Comparison of ENCODE assay signal across 25 cellular contexts in genomic region chr17:41377546-41377945, GRCh38. TPM values are rescaled to one million over a fixed set of nuclear protein-coding genes. Genes with fewer than 3 reads are reported as not detected.
DNase-seq lines count a peak whose midpoint lies in the region; ATAC-seq and TF ChIP-seq lines count a peak whose summit lies in the region.
"Had no signal": no experiment of that assay in that cellular context is flagged by ENCODE, and none has a peak within 500 bp of the region (broad histone marks: within the 10 kb centered on the region; RNA-seq: fewer than 3 reads in every experiment).

No MANE protein-coding gene starts in this region.

- H3K56ac ChIP-seq in IMR-90 (ENCODE audit: extremely low read depth, insufficient read depth, low read length) = peak overlapping the region; percentile 14; the same call in 1 of the 2 replicates

- no peak overlapping the region for H2AK9ac ChIP-seq in IMR-90 (replicated peaks; ENCODE audit: low read depth, low read length, poor library complexity)

- H3K9me1 ChIP-seq in IMR-90 (ENCODE audit: insufficient read depth, low read length) = peaks cover 30% of the 10 kb centered on the region

- H3K27me3 ChIP-seq in IMR-90 (ENCODE audit: control insufficient read depth, insufficient read depth, low read length) = no peaks in the 10 kb centered on the region
- H3K27me3 ChIP-seq: ovary, SJCRH30, tibial nerve had no signal

- CTCF ChIA-PET in IMR-90 (lab: Yijun Ruan, JAX) = interaction anchor here (2.0 kb wide), 1 partner anchor 10 kb away, joined by 10 read pairs; no protein-coding TSS in a partner anchor

- no peaks in the 10 kb centered on the region for H4K20me1 ChIP-seq in IMR-90 (ENCODE audit: insufficient read depth, low read length)

- no peak overlapping the region for H3K4me3 Mint-ChIP-seq in effector memory CD8-positive, alpha-beta T cell
- H3K4me3 Mint-ChIP-seq: activated T-cell treated with anti-CD3 and anti-CD28 coated beads, Interleukin-2, amount 50 U/mL, for 4 hours; dendritic cell treated with granulocyte-macrophage colony-stimulating factor and Interleukin-4, amounts not matched to agents 40 ng/mL and 50 ng/mL, for 4 days had no signal

- intact Hi-C loops in IMR-90 (cut with micrococcal nuclease) = no loop called here

- no peaks in the 10 kb centered on the region for H3K36me3 Mint-ChIP-seq in effector memory CD8-positive, alpha-beta T cell (ENCODE audit: insufficient read depth)

- TF ChIP-seq POLR2A in IMR-90 (IDR thresholded peaks at IDR 0.05; ENCODE audit: low read depth, low read length) = no peak

- H3K23ac ChIP-seq in IMR-90 (ENCODE audit: low read depth, low read length) = peak overlapping the region; percentile 67

- peak overlapping the region; percentile 83 for H4K91ac ChIP-seq in IMR-90 (ENCODE audit: insufficient read depth, low read depth, low read length)

- peak overlapping the region; percentile 89 for H3K4ac ChIP-seq in IMR-90 (ENCODE audit: low read depth, low read length)

- H2AFZ ChIP-seq in IMR-90 (replicated peaks; ENCODE audit: low read length, poor library complexity) = peak overlapping the region; percentile 28

- in situ Hi-C loops in IMR-90 (cut with MboI; ENCODE audit: low sequenced_read_pairs) = loop anchor here (10.0 kb wide), 1 partner anchor 63 kb away; the partner anchor contains the start of gene KRTAP17-1

- H4K5ac ChIP-seq in IMR-90 (ENCODE audit: low read depth, low read length) = peak overlapping the region; percentile 28; the same call in 1 of the 2 replicates

- dilution Hi-C loops in IMR-90 (cut with HindIII; ENCODE audit: low sequenced_read_pairs, unreplicated experiment) = no loop called here

- no CpG with 5 or more reads among the region's 2 CpGs for WGBS in IMR-90 (ENCODE audit: extremely low coverage in 2 of 2, insufficient read length in 1 of 2), 2 experiments

- H2BK120ac ChIP-seq in IMR-90 (ENCODE audit: low read depth, low read length) = peak overlapping the region; percentile 90

- H3K9me3 Mint-ChIP-seq in effector memory CD8-positive, alpha-beta T cell = peaks cover 0 to 3% of the 10 kb centered on the region in 2 donors
- H3K9me3 Mint-ChIP-seq: dendritic cell treated with granulocyte-macrophage colony-stimulating factor and Interleukin-4, amounts not matched to agents 40 ng/mL and 50 ng/mL, for 4 days had no signal

- peak overlapping the region; percentile 95 for H2BK20ac ChIP-seq in IMR-90 (ENCODE audit: low read depth, low read length)

- H3K79me1 ChIP-seq in IMR-90 (ENCODE audit: low read depth in 1 of 2, low read length in 2 of 2) = no peaks in the 10 kb centered on the region; a peak in 1 of 4 replicates

- peak overlapping the region; percentile 94 for H3K14ac ChIP-seq in IMR-90 (replicated peaks; ENCODE audit: low read depth, low read length)

- POLR2A ChIA-PET in IMR-90 (lab: Charles Lee; ENCODE audit: unreplicated experiment) = no interaction called here

- peaks cover 4% of the 10 kb centered on the region; the same call in 1 of the 2 replicates for H3K9me3 ChIP-seq in IMR-90 (ENCODE audit: control insufficient read depth, insufficient read depth, low read length)
- H3K9me3 ChIP-seq: ovary, SJCRH30, tibial nerve had no signal

- H3K4me1 Mint-ChIP-seq in effector memory CD8-positive, alpha-beta T cell (ENCODE audit: low read depth in 2 of 2) = no peaks in the 10 kb centered on the region

- peak overlapping the region; percentile 91; the same call in 1 of the 2 replicates for H3K18ac ChIP-seq in IMR-90 (ENCODE audit: low read depth, low read length)

- H2AK5ac ChIP-seq in IMR-90 (ENCODE audit: low read depth, low read length) = peak overlapping the region; percentile 82

- no peak overlapping the region for H3K27ac Mint-ChIP-seq in effector memory CD8-positive, alpha-beta T cell
- H3K27ac Mint-ChIP-seq: dendritic cell treated with granulocyte-macrophage colony-stimulating factor and Interleukin-4, amounts not matched to agents 40 ng/mL and 50 ng/mL, for 4 days had no signal

- no peak overlapping the region; the same call in 1 of the 2 replicates for H3K4me2 ChIP-seq in IMR-90 (ENCODE audit: low read depth, low read length)

- DNase-seq in A172 (ENCODE audit: low spot score) = peak; percentile 19
- DNase-seq in IMR-90 = peak; percentile 37
- DNase-seq in dermis blood vessel endothelial cell = peak; percentile 2
- peak; percentile 76 for DNase-seq in iris pigment epithelial cell (ENCODE audit: low read depth)
- no peak for DNase-seq in effector memory CD8-positive, alpha-beta T cell
- no peak for DNase-seq in COLO668 (lab: John Stamatoyannopoulos, UW; ENCODE audit: unreplicated experiment)
- DNase-seq in NCI-H2107 treated with DMSO at 0.1 percent for 48 hours (lab: John Stamatoyannopoulos, UW; ENCODE audit: unreplicated experiment) = no peak
- DNase-seq: activated naive CD4-positive, alpha-beta T cell treated with anti-CD3 and anti-CD28 coated beads, Interleukin-2, amount 50 U/mL, for 16 hours; activated T-cell treated with anti-CD3 and anti-CD28 coated beads, Interleukin-2, amount 50 U/mL, for 4 hours; C1 segment of cervical spinal cord; heart right ventricle; MM.1S; NCI-H146; ovary; SJCRH30; stimulated activated CD4-positive, alpha-beta T cell treated with anti-CD3 and anti-CD28 coated beads, Interleukin-1b, Interleukin-23, amount 100 ng/mL, for 48 hours; stimulated activated naive CD4-positive, alpha-beta T cell treated with Interleukin-2 at 50 U/mL for 16 hours; T1000 had no signal

- H3K4me1 ChIP-seq in IMR-90 (ENCODE audit: control insufficient read depth, insufficient read depth, low read length) = peaks cover 27% of the 10 kb centered on the region
- H3K4me1 ChIP-seq: SJCRH30, tibial nerve had no signal

- no TSS peak for BruUV-seq in IMR-90 (replicated peaks; lab: Mats Ljungman, UMichigan)

- TF ChIP-seq RAD21 in IMR-90 (IDR thresholded peaks at IDR 0.05; ENCODE audit: low read length) = no peak

- peak overlapping the region; percentile 81 for H2BK5ac ChIP-seq in IMR-90 (ENCODE audit: low read depth, low read length, poor library complexity, severe bottlenecking)

- peak overlapping the region; percentile 85 for H2BK15ac ChIP-seq in IMR-90 (ENCODE audit: low read depth, low read length)

- H3K36me3 ChIP-seq in IMR-90 (ENCODE audit: control insufficient read depth, insufficient read depth, low read length) = no peaks in the 10 kb centered on the region
- H3K36me3 ChIP-seq: heart right ventricle, ovary, SJCRH30, tibial nerve had no signal

- TF ChIP-seq CTCF in IMR-90 (conservative IDR thresholded peaks at IDR 0.05; ENCODE audit: low read depth, low read length) = no peak

- H3K27ac ChIP-seq in IMR-90 (ENCODE audit: insufficient read depth, low read length) = no peak overlapping the region; the same call in 1 of the 2 replicates
- H3K27ac ChIP-seq: heart right ventricle, ovary, SJCRH30, tibial nerve had no signal

- peaks cover 24 to 30% of the 10 kb centered on the region in 2 donors for H3K27me3 Mint-ChIP-seq in effector memory CD8-positive, alpha-beta T cell

- H3K9ac ChIP-seq in IMR-90 (ENCODE audit: low read depth, low read length) = no peak overlapping the region

- peak; percentile 10; the same call in 1 of the 2 replicates for ATAC-seq in IMR-90 (ENCODE audit: low read depth)
- no peak for ATAC-seq in effector memory CD8-positive, alpha-beta T cell (replicated peaks)
- no peak for ATAC-seq in HG03025 (IDR thresholded peaks at IDR 0.05; ENCODE audit: low FRiP score, unreplicated experiment)
- ATAC-seq: activated T-cell treated with anti-CD3 and anti-CD28 coated beads, Interleukin-2, amount 50 U/mL, for 4 hours; HCT116; heart right ventricle; sciatic nerve had no signal

- no peak overlapping the region for H3K4me3 ChIP-seq in IMR-90 (ENCODE audit: insufficient read depth, low read depth, low read length)
- H3K4me3 ChIP-seq: heart right ventricle, ovary, SJCRH30, tibial nerve had no signal

- peak overlapping the region; percentile 73 to 91 for H4K8ac ChIP-seq in IMR-90 (ENCODE audit: low read depth in 2 of 2, low read length in 2 of 2)

RNA-seq across cellular contexts. Expression of gene KRT34, which starts 4.6 kb away (rescaled TPM):
- total RNA-seq in A172 (2014; rRNA removed; shearing (Covaris generic)) = 0.31 and 1.1 TPM in 2 replicates
- total RNA-seq in IMR-90 (2012; rRNA removed) (3.6 and 3.9 TPM in 2 replicates), dermis blood vessel endothelial cell (0.51 TPM in 1 of 2 replicates, not detected in the other)
- polyA plus RNA-seq in IMR-90 (2012; rRNA removed) = 3.4 and 4.2 TPM in 2 replicates
- polyA plus RNA-seq in IMR-90 (2012; cell fraction: cytosol; rRNA removed) = 1.6 and 2.5 TPM in 2 replicates
- polyA plus RNA-seq in IMR-90 (2012; cell fraction: nucleus; rRNA removed; ENCODE audit: low replicate concordance) = 1.4 and 3.1 TPM in 2 replicates
- total RNA-seq: activated T-cell treated with anti-CD3 and anti-CD28 coated beads, Interleukin-2, amount 50 U/mL, for 4 hours; heart right ventricle; ovary; sciatic nerve; tibial nerve had no signal
- polyA plus RNA-seq: heart right ventricle, ovary had no signal

RNA-seq across cellular contexts. Expression of gene KRT33B, which starts 7.9 kb away (rescaled TPM):
- total RNA-seq in A172 (2014; rRNA removed; shearing (Covaris generic)) = not detected in 2 replicates
- total RNA-seq in IMR-90 (2012; rRNA removed) = 0.18 and 0.28 TPM in 2 replicates
- 0.14 and 0.22 TPM in 2 replicates for polyA plus RNA-seq in IMR-90 (2012; rRNA removed)
- polyA plus RNA-seq in IMR-90 (2012; cell fraction: cytosol; rRNA removed) = 0.19 and 0.22 TPM in 2 replicates
- polyA plus RNA-seq in IMR-90 (2012; cell fraction: nucleus; rRNA removed; ENCODE audit: low replicate concordance) = 0.25 TPM in 1 of 2 replicates, not detected in the other
- not detected in 2 replicates for total RNA-seq in dermis blood vessel endothelial cell
- total RNA-seq: activated T-cell treated with anti-CD3 and anti-CD28 coated beads, Interleukin-2, amount 50 U/mL, for 4 hours; heart right ventricle; ovary; sciatic nerve; SJCRH30; tibial nerve had no signal
- polyA plus RNA-seq: heart right ventricle, ovary had no signal

RNA-seq across cellular contexts. Expression of gene KRT31, which starts 19.9 kb away (rescaled TPM):
- not detected in 2 replicates for total RNA-seq in A172 (2014; rRNA removed; shearing (Covaris generic))
- total RNA-seq in IMR-90 (2012; rRNA removed) = not detected in 2 replicates
- polyA plus RNA-seq in IMR-90 (2012; rRNA removed) = 0.05 TPM in 1 of 2 replicates, not detected in the other
- not detected in 2 replicates for polyA plus RNA-seq in IMR-90 (2012; cell fraction: cytosol; rRNA removed)
- polyA plus RNA-seq in IMR-90 (2012; cell fraction: nucleus; rRNA removed; ENCODE audit: low replicate concordance) = 0.07 and 0.08 TPM in 2 replicates
- total RNA-seq in dermis blood vessel endothelial cell = not detected in 2 replicates
- total RNA-seq: activated T-cell treated with anti-CD3 and anti-CD28 coated beads, Interleukin-2, amount 50 U/mL, for 4 hours; heart right ventricle; ovary; sciatic nerve; SJCRH30; tibial nerve had no signal
- polyA plus RNA-seq: ovary had no signal

RNA-seq across cellular contexts. Expression of gene KRT33A, which starts 26.9 kb away (rescaled TPM):
- not detected in 2 replicates for total RNA-seq in A172 (2014; rRNA removed; shearing (Covaris generic))
- total RNA-seq in IMR-90 (2012; rRNA removed) (not detected in 2 replicates), dermis blood vessel endothelial cell (not detected in 2 replicates)
- polyA plus RNA-seq in IMR-90 (2012; rRNA removed) = not detected in 2 replicates
- polyA plus RNA-seq in IMR-90 (2012; cell fraction: cytosol; rRNA removed) = not detected in 2 replicates
- polyA plus RNA-seq in IMR-90 (2012; cell fraction: nucleus; rRNA removed; ENCODE audit: low replicate concordance) = not detected in 2 replicates
- total RNA-seq: activated T-cell treated with anti-CD3 and anti-CD28 coated beads, Interleukin-2, amount 50 U/mL, for 4 hours; heart right ventricle; myocyte; ovary; sciatic nerve; SJCRH30; tibial nerve had no signal
- polyA plus RNA-seq: heart right ventricle, ovary had no signal

RNA-seq across cellular contexts. Expression of gene KRT37, which starts 46.8 kb away (rescaled TPM):
- not detected in 2 replicates for total RNA-seq in A172 (2014; rRNA removed; shearing (Covaris generic))
- total RNA-seq in IMR-90 (2012; rRNA removed) (not detected in 2 replicates), dermis blood vessel endothelial cell (not detected in 2 replicates)
- not detected in 2 replicates for polyA plus RNA-seq in IMR-90 (2012; rRNA removed)
- not detected in 2 replicates for polyA plus RNA-seq in IMR-90 (2012; cell fraction: cytosol; rRNA removed)
- not detected in 2 replicates for polyA plus RNA-seq in IMR-90 (2012; cell fraction: nucleus; rRNA removed; ENCODE audit: low replicate concordance)
- total RNA-seq: activated T-cell treated with anti-CD3 and anti-CD28 coated beads, Interleukin-2, amount 50 U/mL, for 4 hours; heart right ventricle; myocyte; ovary; sciatic nerve; SJCRH30; tibial nerve had no signal
- polyA plus RNA-seq: esophagus, heart right ventricle, ovary had no signal

Comparison
In these comparisons a context has a peak if more than half of its experiments do, and no peak if none do; other contexts are left out.
1. DNase-seq: peak in A172 (single experiment), IMR-90 (single experiment), dermis blood vessel endothelial cell (single experiment) and iris pigment epithelial cell (single experiment); none in effector memory CD8-positive, alpha-beta T cell (0 of 3), COLO668 (single experiment) and NCI-H2107 treated with DMSO at 0.1 percent for 48 hours (single experiment).